In the genomic region with DNA sequence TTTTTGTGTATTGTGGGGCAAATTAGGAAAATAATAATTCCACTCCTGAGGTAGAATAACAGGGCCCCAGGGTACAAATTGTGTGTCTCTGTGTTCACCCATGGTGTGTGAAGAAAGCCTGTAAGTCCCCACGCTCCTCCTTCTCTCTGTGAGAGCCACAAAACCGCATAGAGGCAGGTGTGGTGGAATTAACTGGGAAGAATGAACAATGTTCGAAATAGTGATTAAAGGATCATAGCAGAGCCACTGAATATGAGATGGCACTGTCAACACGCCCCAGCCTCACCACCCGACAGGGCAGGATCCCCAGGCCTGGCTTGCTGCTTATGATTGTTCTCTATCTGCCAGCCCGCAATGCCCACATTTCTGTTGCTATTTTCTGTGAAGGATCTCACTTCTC, we compare ENCODE assay signal across 20 cellular contexts. TPM values are rescaled to one million over a fixed set of nuclear protein-coding genes. Genes with fewer than 3 reads are reported as not detected.
DNase-seq lines count a peak whose midpoint lies in the region; ATAC-seq, FAIRE-seq and TF ChIP-seq lines count a peak whose summit lies in the region.
"Had no signal": no experiment of that assay in that cellular context is flagged by ENCODE, and none has a peak within 500 bp of the region (broad histone marks: within the 10 kb centered on the region; RNA-seq: fewer than 3 reads in every experiment).

No MANE protein-coding gene starts in this region.

- H4K20me1 ChIP-seq in GM23338 (replicated peaks; ENCODE audit: insufficient read depth): no peaks in the 10 kb centered on the region
- no peaks in the 10 kb centered on the region for H4K20me1 ChIP-seq in H1 (replicated peaks in 1 of 2; ENCODE audit: control insufficient read depth in 1 of 2, insufficient read depth in 2 of 2, low read length in 2 of 2)
- H4K20me1 ChIP-seq: BLaER1 had no signal

- no peak for TF ChIP-seq RAD21 in H1 (IDR thresholded peaks at IDR 0.05 in 1 of 2, conservative IDR thresholded peaks at IDR 0.05 in 1 of 2; ENCODE audit: low read depth in 2 of 2, low read length in 2 of 2)

- H3K4me1 ChIP-seq in GM23338 (ENCODE audit: insufficient read depth) (no peaks in the 10 kb centered on the region), SJCRH30 (peaks cover 7% of the 10 kb centered on the region), H1 (replicated peaks in 1 of 4; ENCODE audit: control insufficient read depth in 3 of 4, insufficient read depth in 4 of 4, low read length in 3 of 4) (no peaks in the 10 kb centered on the region), trophoblast cell (ENCODE audit: control insufficient read depth in 1 of 2, insufficient read depth in 2 of 2, low read length in 2 of 2) (peaks cover 10 to 12% of the 10 kb centered on the region in 2 experiments)

- no peak for TF ChIP-seq POLR2A in H1 (IDR thresholded peaks at IDR 0.05; ENCODE audit: control extremely low read depth in 1 of 2, low read depth in 2 of 2, low read length in 2 of 2)

- H3K23ac ChIP-seq in H1 (ENCODE audit: insufficient read length) (no peak overlapping the region), trophoblast cell (ENCODE audit: low read length) (no peak overlapping the region)

- H2BK12ac ChIP-seq in H1 (ENCODE audit: low read depth, low read length) (no peak overlapping the region), trophoblast cell (ENCODE audit: low read length) (no peak overlapping the region)

- H3K9ac ChIP-seq in H1 (replicated peaks in 1 of 4; ENCODE audit: extremely low read depth in 1 of 4, low read depth in 3 of 4, low read length in 3 of 4): no peak overlapping the region
- no peak overlapping the region for H3K9ac ChIP-seq in trophoblast cell (ENCODE audit: low read length)
- H3K9ac ChIP-seq: BLaER1, GM23248 had no signal

- H2AFZ ChIP-seq in GM23338 (peak overlapping the region; percentile 47; the same call in 1 of the 2 replicates), H1 (ENCODE audit: low read length) (peak overlapping the region; percentile 8; the same call in 1 of the 2 replicates), trophoblast cell (ENCODE audit: insufficient read depth, low read length, poor library complexity) (no peak overlapping the region)
- H2AFZ ChIP-seq: GM23248 had no signal

- no peak overlapping the region for H4K5ac ChIP-seq in H1 (ENCODE audit: insufficient read length, low read depth, low read length)

- POLR2A ChIA-PET in H1 (lab: Charles Lee; ENCODE audit: partially characterized antibody): interaction anchor here (1.3 kb wide), 1 partner anchor 57 kb away, joined by 3 read pairs; no protein-coding TSS in a partner anchor

- no peaks in the 10 kb centered on the region for H3K9me3 ChIP-seq in SJCRH30 (replicated peaks)
- H3K9me3 ChIP-seq in H1 (ENCODE audit: insufficient read depth in 2 of 2, low read depth in 1 of 2, low read length in 1 of 2): no peaks in the 10 kb centered on the region
- no peaks in the 10 kb centered on the region for H3K9me3 ChIP-seq in trophoblast cell (ENCODE audit: insufficient read depth, low read depth, low read length)
- H3K9me3 ChIP-seq: BLaER1 had no signal

- no peak overlapping the region for H2BK20ac ChIP-seq in H1 (ENCODE audit: low read length)

- H3K56ac ChIP-seq in H1 (replicated peaks; ENCODE audit: insufficient read length, low read depth, low read length): no peak overlapping the region

- DNase-seq in GM23338 (ENCODE audit: low spot score) (no peak), SJCRH30 (peak; percentile 21 to 66), H1 (ENCODE audit: low read depth in 1 of 2, low spot score in 2 of 2) (no peak), trophoblast cell (no peak), SK-N-DZ (ENCODE audit: low spot score) (no peak), GOT3 (lab: John Stamatoyannopoulos, UW) (no peak)
- DNase-seq in activated CD4-positive, alpha-beta T cell treated with anti-CD3 and anti-CD28 coated beads for 1 hour: no peak
- DNase-seq: 8988T; CD4-positive, alpha-beta memory T cell; DND-41; EL; GM23248; H9 had no signal

- H3K27me3 Mint-ChIP-seq in GM23338 (ENCODE audit: insufficient read depth, low read depth, poor library complexity): no peaks in the 10 kb centered on the region
- H3K27me3 Mint-ChIP-seq: CD4-positive, alpha-beta memory T cell had no signal

- no peak overlapping the region for H3K18ac ChIP-seq in H1 (ENCODE audit: extremely low read depth, low read length)
- H3K18ac ChIP-seq in trophoblast cell (ENCODE audit: low read length): no peak overlapping the region

- no peaks in the 10 kb centered on the region for H3K9me2 ChIP-seq in GM23338 (ENCODE audit: insufficient read depth)

- no peak for FAIRE-seq in H1 (lab: Jason Lieb, UNC)
- FAIRE-seq: GM12878, K562 had no signal

- TF ChIP-seq CTCF in GM23338 (conservative IDR thresholded peaks at IDR 0.05; ENCODE audit: low read depth in 2 of 2) (no peak), H1 (IDR thresholded peaks at IDR 0.05; ENCODE audit: control extremely low read depth in 1 of 3, insufficient read depth in 1 of 3, low read depth in 1 of 3, low read length in 3 of 3) (no peak)

- no peak overlapping the region for H3K4ac ChIP-seq in H1 (replicated peaks; ENCODE audit: insufficient read length, low read depth, low read length)
- H3K4ac ChIP-seq in trophoblast cell (ENCODE audit: low read depth, low read length): no peak overlapping the region

- H3K36me3 Mint-ChIP-seq in GM23338 (ENCODE audit: low read depth): no peaks in the 10 kb centered on the region
- H3K36me3 Mint-ChIP-seq: CD14-positive monocyte; CD4-positive, alpha-beta memory T cell had no signal

- no peaks in the 10 kb centered on the region for H3K23me2 ChIP-seq in H1 (ENCODE audit: low read depth, low read length)

- WGBS in H1 (ENCODE audit: extremely low coverage in 1 of 2, insufficient coverage in 1 of 2, insufficient read length in 1 of 2, insufficient replicate concordance in 2 of 2, low coverage in 1 of 2, low lambda C conversion rate in 2 of 2, missing lambda C conversion rate in 1 of 2), 2 experiments: 88% methylated on average over 6 of the region's 6 CpGs; no CpG with 5 or more reads in 1 of the 2 experiments
- WGBS in trophoblast cell (ENCODE audit: extremely low coverage, insufficient coverage, insufficient read length): no CpG with 5 or more reads among the region's 6 CpGs

- no peak overlapping the region for H3K27ac ChIP-seq in GM23338 (ENCODE audit: low read depth)
- H3K27ac ChIP-seq in SJCRH30: no peak overlapping the region
- H3K27ac ChIP-seq in H1 (ENCODE audit: low read depth, low read length): no peak overlapping the region
- H3K27ac ChIP-seq in trophoblast cell (ENCODE audit: low read depth, low read length): no peak overlapping the region
- H3K27ac ChIP-seq: BLaER1, GM23248 had no signal

- no peak overlapping the region for H2BK15ac ChIP-seq in H1 (ENCODE audit: low read length)

- H2AK5ac ChIP-seq in H1 (ENCODE audit: low read depth, low read length) (no peak overlapping the region), trophoblast cell (ENCODE audit: low read length) (no peak overlapping the region)

- no peak for ATAC-seq in GM23338
- ATAC-seq: GM12878, K562 had no signal

- CTCF ChIA-PET in H1 (lab: Charles Lee; ENCODE audit: partially characterized antibody): interaction anchor here (0.9 to 12.3 kb wide), 14 partner anchors 7 to 116 kb away, joined by 3 to 253 read pairs (median 28); partner anchors contain the start of gene PSD4

- no peak overlapping the region for H4K12ac ChIP-seq in trophoblast cell (ENCODE audit: low read depth, low read length)

- H2BK120ac ChIP-seq in H1 (replicated peaks; ENCODE audit: low read depth, low read length) (no peak overlapping the region), trophoblast cell (ENCODE audit: insufficient read depth, low read length, poor library complexity) (no peak overlapping the region)

- no peaks in the 10 kb centered on the region for H3F3A ChIP-seq in GM23338 (replicated peaks; ENCODE audit: low read depth)

- H4K8ac ChIP-seq in H1 (ENCODE audit: extremely low read depth, insufficient read depth, low read length) (no peak overlapping the region), trophoblast cell (ENCODE audit: low read depth, low read length) (no peak overlapping the region)

- H3K79me2 ChIP-seq in GM23338 (replicated peaks; ENCODE audit: insufficient read depth): no peaks in the 10 kb centered on the region
- H3K79me2 ChIP-seq in H1 (ENCODE audit: control insufficient read depth in 1 of 2, insufficient read depth in 2 of 2, low read length in 2 of 2): no peaks in the 10 kb centered on the region
- H3K79me2 ChIP-seq in trophoblast cell (ENCODE audit: control insufficient read depth, insufficient read depth, low read length, poor library complexity): no peaks in the 10 kb centered on the region

- H3K9me3 Mint-ChIP-seq in GM23338: no peaks in the 10 kb centered on the region

- H2BK5ac ChIP-seq in H1 (ENCODE audit: low read depth, low read length): no peak overlapping the region
- H2BK5ac ChIP-seq in trophoblast cell (ENCODE audit: low read depth, low read length, poor library complexity): peak overlapping the region; percentile 18

- H3K79me1 ChIP-seq in H1 (ENCODE audit: low read depth, low read length): no peaks in the 10 kb centered on the region
- H3K79me1 ChIP-seq in trophoblast cell (ENCODE audit: low read length): peaks cover 5% of the 10 kb centered on the region

- H3K4me1 Mint-ChIP-seq in GM23338: no peaks in the 10 kb centered on the region

- H3K4me3 Mint-ChIP-seq in GM23338: no peak overlapping the region
- H3K4me3 Mint-ChIP-seq: CD14-positive monocyte; CD4-positive, alpha-beta memory T cell; H9 had no signal

- H3K27ac Mint-ChIP-seq in GM23338: no peak overlapping the region
- H3K27ac Mint-ChIP-seq: CD4-positive, alpha-beta memory T cell; H9 had no signal

- H3K4me3 ChIP-seq in GM23338: no peak overlapping the region
- no peak overlapping the region for H3K4me3 ChIP-seq in SJCRH30
- H3K4me3 ChIP-seq in H1 (ENCODE audit: extremely low read depth in 1 of 4, insufficient read depth in 2 of 4, low read depth in 3 of 4, low read length in 4 of 4): no peak overlapping the region
- H3K4me3 ChIP-seq in trophoblast cell (ENCODE audit: low read depth, low read length): no peak overlapping the region
- H3K4me3 ChIP-seq: BLaER1, GM12878, GM23248, K562 had no signal

- no peak for TF ChIP-seq EP300 in H1 (IDR thresholded peaks at IDR 0.05; ENCODE audit: borderline replicate concordance in 1 of 2, low read depth in 2 of 2, low read length in 2 of 2)

- H3K14ac ChIP-seq in H1 (ENCODE audit: insufficient read length) (no peak overlapping the region), trophoblast cell (ENCODE audit: low read length) (no peak overlapping the region)

- H3K4me2 ChIP-seq in GM23338 (no peak overlapping the region), H1 (ENCODE audit: insufficient read depth in 1 of 2, low read depth in 2 of 2, low read length in 2 of 2) (no peak overlapping the region), trophoblast cell (ENCODE audit: low read length) (no peak overlapping the region)
- H3K4me2 ChIP-seq: BLaER1 had no signal

- H3K27me3 ChIP-seq in GM23338 (ENCODE audit: insufficient read depth) (no peaks in the 10 kb centered on the region), SJCRH30 (no peaks in the 10 kb centered on the region), H1 (replicated peaks in 1 of 4; ENCODE audit: control insufficient read depth in 3 of 4, extremely low read depth in 1 of 4, insufficient read depth in 3 of 4, low read length in 3 of 4) (no peaks in the 10 kb centered on the region), trophoblast cell (ENCODE audit: insufficient read depth, low read length) (no peaks in the 10 kb centered on the region)
- H3K27me3 ChIP-seq: BLaER1 had no signal

- H3K36me3 ChIP-seq in GM23338 (ENCODE audit: insufficient read depth) (no peaks in the 10 kb centered on the region), SJCRH30 (no peaks in the 10 kb centered on the region), H1 (ENCODE audit: control insufficient read depth in 2 of 4, insufficient read depth in 4 of 4, low read length in 3 of 4) (no peaks in the 10 kb centered on the region), trophoblast cell (ENCODE audit: control insufficient read depth in 1 of 2, insufficient read depth in 2 of 2, low read length in 2 of 2) (no peaks in the 10 kb centered on the region)
- H3K36me3 ChIP-seq: BLaER1 had no signal

- H4K91ac ChIP-seq in H1 (replicated peaks; ENCODE audit: insufficient read length, low read length): no peak overlapping the region
- no peak overlapping the region for H4K91ac ChIP-seq in trophoblast cell (ENCODE audit: low read depth, low read length)

RNA-seq across cellular contexts. Expression of gene IL1RN, which starts 14.1 kb away (rescaled TPM):
- total RNA-seq in GM23338 (2014; rRNA removed; shearing (Covaris generic)): not detected in 2 replicates
- not detected in 2 replicates for polyA plus RNA-seq in GM23338 (2016; fragmentation: Nextera tagmentation; extraction: Ambion mirVana)
- total RNA-seq in SJCRH30 (2014; rRNA removed; shearing (Covaris generic)): not detected in 2 replicates
- not detected in 2 replicates for total RNA-seq in H1 (2021; fragmentation: NEBNext Ultra II Directional; extraction: Animal tissue kit (Norgen Biotek cat#: 25700))
- not detected in 2 replicates for polyA plus RNA-seq in H1 (2011; rRNA removed)
- not detected for polyA plus RNA-seq in H1 (2011; cell fraction: cytosol; rRNA removed)
- polyA plus RNA-seq in H1 (2011; cell fraction: nucleus; rRNA removed): not detected
- not detected in 4 replicates for polyA plus RNA-seq in H1 (2012, experiment 1 of 2)
- polyA plus RNA-seq in H1 (2012, experiment 2 of 2): not detected
- not detected for polyA plus RNA-seq in H1 (2013, experiment 1 of 2)
- polyA plus RNA-seq in H1 (2013, experiment 2 of 2): not detected
- polyA minus RNA-seq in H1 (2011; rRNA and poly(A)+ RNA removed): not detected in 2 replicates
- polyA minus RNA-seq in H1 (2011; cell fraction: cytosol; rRNA and poly(A)+ RNA removed): not detected
- polyA minus RNA-seq in H1 (2011; cell fraction: nucleus; rRNA and poly(A)+ RNA removed): not detected
- polyA plus RNA-seq in trophoblast cell (2013): 0.33 and 0.37 TPM in 2 replicates
- polyA plus RNA-seq in SK-N-DZ (2014; cell fraction: cytosol; rRNA removed): not detected in 2 replicates
- not detected in 2 replicates for polyA plus RNA-seq in SK-N-DZ (2014; cell fraction: nucleus; rRNA removed)
- total RNA-seq: A673, G401, GM12878, GM23248, H9, K562 had no signal
- polyA plus RNA-seq: AG04450; CD4-positive, alpha-beta memory T cell; GM23248 had no signal

RNA-seq across cellular contexts. Expression of gene PSD4, which starts 32.3 kb away (rescaled TPM):
- 0.66 and 1.1 TPM in 2 replicates for total RNA-seq in GM23338 (2014; rRNA removed; shearing (Covaris generic))
- polyA plus RNA-seq in GM23338 (2016; fragmentation: Nextera tagmentation; extraction: Ambion mirVana) (0.06 and 0.19 TPM in 2 replicates), H1 (2011; rRNA removed) (0.53 and 0.93 TPM in 2 replicates)
- total RNA-seq in SJCRH30 (2014; rRNA removed; shearing (Covaris generic)): 1.5 and 2.1 TPM in 2 replicates
- total RNA-seq in H1 (2021; fragmentation: NEBNext Ultra II Directional; extraction: Animal tissue kit (Norgen Biotek cat#: 25700)): 1.2 and 1.3 TPM in 2 replicates
- 0.69 TPM for polyA plus RNA-seq in H1 (2011; cell fraction: cytosol; rRNA removed)
- polyA plus RNA-seq in H1 (2011; cell fraction: nucleus; rRNA removed): 2.1 TPM
- 0.57 to 1.2 TPM (median 0.92 TPM) in 4 replicates for polyA plus RNA-seq in H1 (2012, experiment 1 of 2)
- polyA plus RNA-seq in H1 (2012, experiment 2 of 2): 0.73 TPM
- 0.71 TPM for polyA plus RNA-seq in H1 (2013, experiment 1 of 2)
- polyA plus RNA-seq in H1 (2013, experiment 2 of 2): 0.50 TPM
- polyA minus RNA-seq in H1 (2011; rRNA and poly(A)+ RNA removed): 0.41 and 1.4 TPM in 2 replicates
- polyA minus RNA-seq in H1 (2011; cell fraction: cytosol; rRNA and poly(A)+ RNA removed): not detected
- polyA minus RNA-seq in H1 (2011; cell fraction: nucleus; rRNA and poly(A)+ RNA removed): 0.70 TPM
- 18.6 and 18.8 TPM in 2 replicates for polyA plus RNA-seq in trophoblast cell (2013)
- polyA plus RNA-seq in SK-N-DZ (2014; cell fraction: cytosol; rRNA removed): not detected in 2 replicates
- polyA plus RNA-seq in SK-N-DZ (2014; cell fraction: nucleus; rRNA removed): not detected in 2 replicates
- total RNA-seq: G401 had no signal

Comparison
In these comparisons a context has a peak if more than half of its experiments do, and no peak if none do; other contexts are left out.
1. DNase-seq: peak in SJCRH30 (2 of 2); none in GM23338 (single experiment), H1 (0 of 2), trophoblast cell (0 of 2), activated CD4-positive, alpha-beta T cell treated with anti-CD3 and anti-CD28 coated beads for 1 hour (single experiment), SK-N-DZ (single experiment) and GOT3 (single experiment).